Comparison of ENCODE assay signal across 26 cellular contexts in genomic region chr16:8996891-8997290, GRCh38. TPM values are rescaled to one million over a fixed set of nuclear protein-coding genes. Genes with fewer than 3 reads are reported as not detected.
A peak's percentile ranks its signal among the peaks of the same experiment; 100 is the strongest.
DNase-seq lines count a peak whose midpoint lies in the region; ATAC-seq and TF ChIP-seq lines count a peak whose summit lies in the region.
"Had no signal": no experiment of that assay in that cellular context is flagged by ENCODE, and none has a peak within 500 bp of the region (broad histone marks: within the 10 kb centered on the region; RNA-seq: fewer than 3 reads in every experiment).

No MANE protein-coding gene starts in this region.

- no peak overlapping the region for H3K4me2 ChIP-seq in H9 (ENCODE audit: insufficient read depth, insufficient read length, low read length)

- no peak overlapping the region for H3K18ac ChIP-seq in H9 (ENCODE audit: insufficient read length, low read depth, low read length)

- TF ChIP-seq CTCF in BE2C (IDR thresholded peaks at IDR 0.05; ENCODE audit: low read depth, low read length) (no peak), H9 (conservative IDR thresholded peaks at IDR 0.05) (no peak), fibroblast of pulmonary artery (IDR thresholded peaks at IDR 0.05; ENCODE audit: low read length, missing control alignments) (no peak)

- H3K14ac ChIP-seq in H9 (ENCODE audit: insufficient read depth, low read length), result no peak overlapping the region

- no peak overlapping the region for H2AK5ac ChIP-seq in H9 (ENCODE audit: insufficient read length, low read length)

- H3K4me3 ChIP-seq in BE2C (ENCODE audit: low read depth, low read length) (no peak overlapping the region), fibroblast of pulmonary artery (replicated peaks; ENCODE audit: low read depth, low read length) (no peak overlapping the region)
- H3K4me3 ChIP-seq: ovary, Peyer's patch, thyroid gland had no signal

- no peak overlapping the region for H4K5ac ChIP-seq in H9 (ENCODE audit: insufficient read length, low read depth, low read length)

- H3K36me3 Mint-ChIP-seq in H9 (ENCODE audit: insufficient read depth in 1 of 3, low read depth in 3 of 3), result no peaks in the 10 kb centered on the region
- H3K36me3 Mint-ChIP-seq: activated naive CD8-positive, alpha-beta T cell treated with anti-CD3 and anti-CD28 coated beads, Interleukin-2, amount 10 ng/mL, durations not matched to agents 7 days and 5 days; naive thymus-derived CD8-positive, alpha-beta T cell; stimulated activated naive B cell treated with anti-CD40 and anti-IgM and Interleukin-4, amounts not matched to agents 10 μg/mL and 1 μg/mL and 100 μg/mL, for 72 hours had no signal

- no peaks in the 10 kb centered on the region for H3K23me2 ChIP-seq in H9 (ENCODE audit: insufficient read length, low read depth, low read length, poor library complexity, severe bottlenecking)

- no peak overlapping the region for H3K23ac ChIP-seq in H9 (ENCODE audit: insufficient read length, low read depth, low read length)

- no peak overlapping the region for H2BK20ac ChIP-seq in H9 (ENCODE audit: low read depth, low read length, poor library complexity, severe bottlenecking)

- H3K27me3 Mint-ChIP-seq in H9 (ENCODE audit: low read depth), result peaks cover 5% of the 10 kb centered on the region
- H3K27me3 Mint-ChIP-seq: activated naive CD8-positive, alpha-beta T cell treated with anti-CD3 and anti-CD28 coated beads, Interleukin-2, amount 10 ng/mL, durations not matched to agents 7 days and 5 days; IgD-negative memory B cell; naive thymus-derived CD8-positive, alpha-beta T cell; stimulated activated naive B cell treated with anti-CD40 and anti-IgM and Interleukin-4, amounts not matched to agents 10 μg/mL and 1 μg/mL and 100 μg/mL, for 72 hours had no signal

- no peaks in the 10 kb centered on the region for H4K20me1 ChIP-seq in H9 (ENCODE audit: control insufficient read depth, insufficient read depth, insufficient read length)

- no peak overlapping the region for H3K27ac Mint-ChIP-seq in H9
- H3K27ac Mint-ChIP-seq: activated naive CD8-positive, alpha-beta T cell treated with anti-CD3 and anti-CD28 coated beads, Interleukin-2, amount 10 ng/mL, durations not matched to agents 7 days and 5 days; activated T-helper 2 cell treated with anti-CD3 and anti-CD28 coated beads, Interferon-gamma antibody, Interleukin-2, Interleukin-4, amounts not matched to agents 10 μg/mL and 5 μg/mL and 100 μg/mL, durations not matched to agents 14 hours and 24 hours and 36 hours; IgD-negative memory B cell; naive thymus-derived CD8-positive, alpha-beta T cell; stimulated activated naive B cell treated with anti-CD40 and anti-IgM and Interleukin-4, amounts not matched to agents 10 μg/mL and 1 μg/mL and 100 μg/mL, for 72 hours had no signal

- DNase-seq in BE2C (peak; percentile 76), H9 (peak; percentile 49), RPMI7951 (ENCODE audit: low read depth) (peak; percentile 31), fibroblast of pulmonary artery (ENCODE audit: low read depth) (peak; percentile 8), HuH-7 (ENCODE audit: low spot score) (no peak), cerebellum (ENCODE audit: low spot score) (no peak)
- DNase-seq: activated CD4-positive, alpha-beta T cell treated with anti-CD3 and anti-CD28 coated beads for 4 hours; activated naive CD8-positive, alpha-beta T cell treated with anti-CD3 and anti-CD28 coated beads, Interleukin-2, amount 10 ng/mL, durations not matched to agents 7 days and 5 days; brain microvascular endothelial cell; cortex of kidney; HCEC 1CT; mesenchymal stem cell; naive thymus-derived CD8-positive, alpha-beta T cell; NCI-H1048; NCI-H2107; NCI-H774; ovary; Peyer's patch; stimulated activated naive B cell treated with anti-CD40 and anti-IgM and Interleukin-4, amounts not matched to agents 10 μg/mL and 1 μg/mL and 100 μg/mL, for 72 hours; thyroid gland had no signal

- H2BK15ac ChIP-seq in H9 (ENCODE audit: low read depth, low read length), result no peak overlapping the region

- no peak overlapping the region for H3K4ac ChIP-seq in H9 (ENCODE audit: low read depth, low read length)

- no peak overlapping the region for H2BK12ac ChIP-seq in H9 (ENCODE audit: insufficient read length, low read depth, low read length)

- H3K27me3 ChIP-seq in BE2C (no peaks in the 10 kb centered on the region), H9 (ENCODE audit: insufficient read depth, low read length) (no peaks in the 10 kb centered on the region)
- H3K27me3 ChIP-seq: brain microvascular endothelial cell, ovary, Peyer's patch, thyroid gland had no signal

- H2BK5ac ChIP-seq in H9 (ENCODE audit: insufficient read length, low read length), result no peak overlapping the region

- no peaks in the 10 kb centered on the region for H3K9me3 Mint-ChIP-seq in H9
- H3K9me3 Mint-ChIP-seq: activated naive CD8-positive, alpha-beta T cell treated with anti-CD3 and anti-CD28 coated beads, Interleukin-2, amount 10 ng/mL, durations not matched to agents 7 days and 5 days; activated T-helper 2 cell treated with anti-CD3 and anti-CD28 coated beads, Interferon-gamma antibody, Interleukin-2, Interleukin-4, amounts not matched to agents 10 μg/mL and 5 μg/mL and 100 μg/mL, durations not matched to agents 14 hours and 24 hours and 36 hours; IgD-negative memory B cell; naive thymus-derived CD8-positive, alpha-beta T cell had no signal

- no CpG with 5 or more reads among the region's 5 CpGs for WGBS in H9 (ENCODE audit: extremely low coverage, insufficient read length, low lambda C conversion rate)

- H3K9me3 ChIP-seq in BE2C, result no peaks in the 10 kb centered on the region
- no peaks in the 10 kb centered on the region for H3K9me3 ChIP-seq in H9 (ENCODE audit: control insufficient read depth, low read depth, low read length)
- H3K9me3 ChIP-seq: ovary, Peyer's patch, thyroid gland had no signal

- no peaks in the 10 kb centered on the region for H3K36me3 ChIP-seq in BE2C
- H3K36me3 ChIP-seq: brain microvascular endothelial cell, ovary, Peyer's patch, thyroid gland had no signal

- H2AFZ ChIP-seq in H9 (ENCODE audit: low read length), result no peak overlapping the region

- no peak overlapping the region for H4K91ac ChIP-seq in H9 (ENCODE audit: insufficient read length, low read depth, low read length)

- H3K4me1 ChIP-seq in BE2C, result no peaks in the 10 kb centered on the region
- H3K4me1 ChIP-seq in H9 (ENCODE audit: insufficient read depth, low read length), result no peaks in the 10 kb centered on the region; the same call in 1 of the 2 replicates
- H3K4me1 ChIP-seq: Peyer's patch, thyroid gland had no signal

- no peak overlapping the region for H2BK120ac ChIP-seq in H9 (ENCODE audit: low read depth, low read length, poor library complexity, severe bottlenecking)

- no peak overlapping the region for H3K56ac ChIP-seq in H9 (ENCODE audit: insufficient read length, low read depth, low read length)

- H3K4me3 Mint-ChIP-seq in H9, result no peak overlapping the region
- H3K4me3 Mint-ChIP-seq: activated naive CD8-positive, alpha-beta T cell treated with anti-CD3 and anti-CD28 coated beads, Interleukin-2, amount 10 ng/mL, durations not matched to agents 7 days and 5 days; IgD-negative memory B cell; naive thymus-derived CD8-positive, alpha-beta T cell; stimulated activated naive B cell treated with anti-CD40 and anti-IgM and Interleukin-4, amounts not matched to agents 10 μg/mL and 1 μg/mL and 100 μg/mL, for 72 hours had no signal

- H3K9ac ChIP-seq in H9 (ENCODE audit: extremely low read depth, insufficient read length, low read length), result no peak overlapping the region

- H3K79me2 ChIP-seq in H9 (ENCODE audit: insufficient read depth, low read length), result no peaks in the 10 kb centered on the region

- no peak overlapping the region for H3T11ph ChIP-seq in H9 (ENCODE audit: low read length)

- no peaks in the 10 kb centered on the region for H3K79me1 ChIP-seq in H9 (ENCODE audit: insufficient read depth, low read depth, low read length, poor library complexity, severe bottlenecking)

- peaks cover under 1 to 3% of the 10 kb centered on the region in 2 experiments; a peak in 2 of 4 replicates for H3K4me1 Mint-ChIP-seq in H9
- H3K4me1 Mint-ChIP-seq: naive thymus-derived CD8-positive, alpha-beta T cell had no signal

- no peak overlapping the region for H4K8ac ChIP-seq in H9 (replicated peaks; ENCODE audit: insufficient read length, low read depth, low read length)

- no peak overlapping the region for H3K27ac ChIP-seq in H9 (ENCODE audit: insufficient read length, low read depth, low read length)
- H3K27ac ChIP-seq: brain microvascular endothelial cell, HL-60, ovary, Peyer's patch, thyroid gland had no signal

- ATAC-seq in HG03432 (IDR thresholded peaks at IDR 0.05; ENCODE audit: unreplicated experiment), result no peak
- ATAC-seq in GM18867 (IDR thresholded peaks at IDR 0.05; ENCODE audit: unreplicated experiment), result no peak
- ATAC-seq: naive thymus-derived CD8-positive, alpha-beta T cell; sciatic nerve; stimulated activated naive B cell treated with anti-CD40 and anti-IgM and Interleukin-4, amounts not matched to agents 10 μg/mL and 1 μg/mL and 100 μg/mL, for 72 hours had no signal

RNA-seq across cellular contexts. Expression of gene USP7, which starts 33.2 kb away (rescaled TPM):
- 70.9 TPM for polyA plus RNA-seq in BE2C (2012; ENCODE audit: insufficient read depth, insufficient read length, low read depth)
- 182 and 192 TPM in 2 replicates for total RNA-seq in H9 (2021)
- 25.1 and 46.9 TPM in 2 replicates for total RNA-seq in RPMI7951 (2014; rRNA removed; shearing (Covaris generic))
- total RNA-seq in cerebellum, result 108 TPM

Comparison
In these comparisons a context has a peak if more than half of its experiments do, and no peak if none do; other contexts are left out.
1. DNase-seq: peak in BE2C (single experiment), H9 (single experiment), RPMI7951 (single experiment) and fibroblast of pulmonary artery (single experiment); none in HuH-7 (single experiment) and cerebellum (single experiment).